13 cellular contexts compared by ENCODE assay signal in genomic region chr14:68239988-68240387, GRCh38.
DNase-seq lines count a peak whose midpoint lies in the region; ATAC-seq, FAIRE-seq and TF ChIP-seq lines count a peak whose summit lies in the region.
"Had no signal": no experiment of that assay in that cellular context is flagged by ENCODE, and none has a peak within 500 bp of the region (broad histone marks: within the 10 kb centered on the region; RNA-seq: fewer than 3 reads in every experiment).

No MANE protein-coding gene starts in this region.

- DNase-seq in erythroblast (lab: John Stamatoyannopoulos, UW) (peak; percentile 31 to 36), stomach (no peak), MV-4-11 (lab: John Stamatoyannopoulos, UW) (no peak), NCI-H2171 (lab: John Stamatoyannopoulos, UW) (no peak), EL (no peak)
- DNase-seq: amygdala, foreskin keratinocyte, KG1, NCI-H69 had no signal

- H3K9me3 ChIP-seq in mucosa of stomach (ENCODE audit: control insufficient read depth, low read length) (no peaks in the 10 kb centered on the region), stomach (no peaks in the 10 kb centered on the region)

- H3K27ac ChIP-seq in stomach = peak overlapping the region; percentile 68 to 87 (median 79)
- H3K27ac ChIP-seq: C4-2B, foreskin keratinocyte had no signal

- H3K4me3 ChIP-seq in mucosa of stomach (ENCODE audit: low read length) = no peak overlapping the region
- no peak overlapping the region for H3K4me3 ChIP-seq in stomach

- TF ChIP-seq EP300 in stomach (IDR thresholded peaks at IDR 0.05) = no peak

- no peak for ATAC-seq in HG02870 (IDR thresholded peaks at IDR 0.05; ENCODE audit: unreplicated experiment)
- ATAC-seq: foreskin keratinocyte had no signal

- intact Hi-C loops in stomach (cut with DNase I; ENCODE audit: low total_unique reads) = no loop called here

- no peak for TF ChIP-seq POLR2A in erythroblast (IDR thresholded peaks at IDR 0.05; ENCODE audit: low read length)
- TF ChIP-seq POLR2A in stomach (IDR thresholded peaks at IDR 0.05) = no peak

- no peak for TF ChIP-seq CTCF in stomach (IDR thresholded peaks at IDR 0.05)

- FAIRE-seq in TTC549 (lab: Jason Lieb, UNC) = peak; percentile 80

- WGBS in stomach, 5 donors = 58 to 64% (median 61%) methylated on average over 5 of the region's 5 CpGs

- H3K9ac ChIP-seq in mucosa of stomach (ENCODE audit: low read length) = peak overlapping the region; percentile 37

- H3K36me3 ChIP-seq in mucosa of stomach (ENCODE audit: control insufficient read depth, insufficient read depth, low read length) (no peaks in the 10 kb centered on the region), stomach (no peaks in the 10 kb centered on the region)

- H3K4me1 ChIP-seq in mucosa of stomach (ENCODE audit: control insufficient read depth, insufficient read depth, low read length) (peaks cover 66% of the 10 kb centered on the region), stomach (peaks cover 17 to 84% (median 42%) of the 10 kb centered on the region in 4 donors)
- H3K4me1 ChIP-seq: foreskin keratinocyte had no signal

- H3K27me3 ChIP-seq in mucosa of stomach (ENCODE audit: control insufficient read depth, insufficient read depth, low read length) (no peaks in the 10 kb centered on the region), stomach (no peaks in the 10 kb centered on the region)
- H3K27me3 ChIP-seq: foreskin keratinocyte had no signal

Comparison
In these comparisons a context has a peak if more than half of its experiments do, and no peak if none do; other contexts are left out.
1. DNase-seq: peak in erythroblast (2 of 2); none in stomach (single experiment), MV-4-11 (single experiment), NCI-H2171 (single experiment) and EL (single experiment).